Comparison of ENCODE assay signal across 1 cellular context in the genomic region with DNA sequence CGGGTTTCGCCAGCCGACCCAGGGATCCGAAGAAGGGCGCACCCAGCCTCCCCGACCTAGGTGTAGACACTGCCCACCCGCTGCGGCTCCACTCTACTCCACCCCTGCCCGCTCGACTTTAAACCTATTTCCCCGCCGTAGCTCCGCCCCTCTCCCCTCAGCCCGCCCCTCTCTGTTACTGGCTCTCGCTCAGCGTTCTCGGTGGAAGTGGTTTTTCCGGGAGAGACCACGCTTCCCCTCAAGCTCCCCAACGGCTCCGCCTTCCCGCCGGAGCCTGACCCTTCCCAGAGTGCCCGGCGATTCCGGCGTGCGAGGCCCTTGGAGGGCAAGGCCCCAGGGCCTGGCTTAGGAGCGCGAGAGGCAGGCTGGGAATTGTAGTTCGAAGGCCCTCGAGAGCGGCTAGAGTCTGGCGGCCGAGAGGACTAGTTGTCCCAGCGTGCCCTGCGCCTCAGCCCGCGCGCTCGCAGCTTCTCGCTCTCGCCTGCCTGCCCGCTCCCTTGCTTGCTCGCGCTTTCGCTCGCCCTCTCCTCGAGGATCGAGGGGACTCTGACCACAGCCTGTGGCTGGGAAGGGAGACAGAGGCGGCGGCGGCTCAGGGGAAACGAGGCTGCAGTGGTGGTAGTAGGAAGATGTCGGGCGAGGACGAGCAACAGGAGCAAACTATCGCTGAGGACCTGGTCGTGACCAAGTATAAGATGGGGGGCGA.
TF ChIP-seq lines count a peak whose summit lies in the region.

PA2G4 (plus strand) TSS at position 451 of the 706 bp plus-strand sequence; CDS start at position 630, 179 bp downstream.

TF ChIP-seq in HepG2, 621 proteins besides CTCF, POLR2A, EP300 and RAD21 (continued from another document and continues in another):
- TF ChIP-seq, protein P1, sequence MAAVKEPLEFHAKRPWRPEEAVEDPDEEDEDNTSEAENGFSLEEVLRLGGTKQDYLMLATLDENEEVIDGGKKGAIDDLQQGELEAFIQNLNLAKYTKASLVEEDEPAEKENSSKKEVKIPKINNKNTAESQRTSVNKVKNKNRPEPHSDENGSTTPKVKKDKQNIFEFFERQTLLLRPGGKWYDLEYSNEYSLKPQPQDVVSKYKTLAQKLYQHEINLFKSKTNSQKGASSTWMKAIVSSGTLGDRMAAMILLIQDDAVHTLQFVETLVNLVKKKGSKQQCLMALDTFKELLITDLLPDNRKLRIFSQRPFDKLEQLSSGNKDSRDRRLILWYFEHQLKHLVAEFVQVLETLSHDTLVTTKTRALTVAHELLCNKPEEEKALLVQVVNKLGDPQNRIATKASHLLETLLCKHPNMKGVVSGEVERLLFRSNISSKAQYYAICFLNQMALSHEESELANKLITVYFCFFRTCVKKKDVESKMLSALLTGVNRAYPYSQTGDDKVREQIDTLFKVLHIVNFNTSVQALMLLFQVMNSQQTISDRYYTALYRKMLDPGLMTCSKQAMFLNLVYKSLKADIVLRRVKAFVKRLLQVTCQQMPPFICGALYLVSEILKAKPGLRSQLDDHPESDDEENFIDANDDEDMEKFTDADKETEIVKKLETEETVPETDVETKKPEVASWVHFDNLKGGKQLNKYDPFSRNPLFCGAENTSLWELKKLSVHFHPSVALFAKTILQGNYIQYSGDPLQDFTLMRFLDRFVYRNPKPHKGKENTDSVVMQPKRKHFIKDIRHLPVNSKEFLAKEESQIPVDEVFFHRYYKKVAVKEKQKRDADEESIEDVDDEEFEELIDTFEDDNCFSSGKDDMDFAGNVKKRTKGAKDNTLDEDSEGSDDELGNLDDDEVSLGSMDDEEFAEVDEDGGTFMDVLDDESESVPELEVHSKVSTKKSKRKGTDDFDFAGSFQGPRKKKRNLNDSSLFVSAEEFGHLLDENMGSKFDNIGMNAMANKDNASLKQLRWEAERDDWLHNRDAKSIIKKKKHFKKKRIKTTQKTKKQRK (IDR thresholded peaks at IDR 0.05; ENCODE audit: low read length) = no peak
- TF ChIP-seq GTF2F1 (IDR thresholded peaks at IDR 0.05; ENCODE audit: low read length) (no peak), ZNF839 (CRISPR knock-in tag; IDR thresholded peaks at IDR 0.05; ENCODE audit: borderline replicate concordance) (no peak), ZNF234 (CRISPR knock-in tag; conservative IDR thresholded peaks at IDR 0.05) (no peak), HNF4G (IDR thresholded peaks at IDR 0.05; ENCODE audit: borderline replicate concordance, low read depth, low read length) (no peak; the same call in 1 of the 2 replicates), HNF4G (CRISPR knock-in tag; IDR thresholded peaks at IDR 0.05; ENCODE audit: borderline replicate concordance, low read depth) (no peak), ZNF20 (CRISPR knock-in tag; IDR thresholded peaks at IDR 0.05) (no peak), RCOR2 (CRISPR knock-in tag; IDR thresholded peaks at IDR 0.05) (no peak), ZNF878 (CRISPR knock-in tag; IDR thresholded peaks at IDR 0.05) (peak; percentile 98), ETV6 (CRISPR knock-in tag; conservative IDR thresholded peaks at IDR 0.05) (peak; percentile 73; the same call in 1 of the 2 replicates), KLF12 (CRISPR knock-in tag; IDR thresholded peaks at IDR 0.05; ENCODE audit: borderline replicate concordance) (no peak; the same call in 1 of the 2 replicates), PLRG1 (conservative IDR thresholded peaks at IDR 0.05) (no peak), AKAP8 (CRISPR knock-in tag; IDR thresholded peaks at IDR 0.05) (peak; percentile 76; the same call in 1 of the 2 replicates), REXO4 (CRISPR knock-in tag; IDR thresholded peaks at IDR 0.05; ENCODE audit: borderline replicate concordance) (no peak), HMG20A (CRISPR knock-in tag; IDR thresholded peaks at IDR 0.05; ENCODE audit: borderline replicate concordance) (no peak; the same call in 1 of the 2 replicates), KAT8 (CRISPR knock-in tag; IDR thresholded peaks at IDR 0.05) (peak; percentile 90), ZBTB26 (CRISPR knock-in tag; IDR thresholded peaks at IDR 0.05; ENCODE audit: borderline replicate concordance) (peak; percentile 61), ZNF598 (CRISPR knock-in tag; IDR thresholded peaks at IDR 0.05; ENCODE audit: borderline replicate concordance) (peak; percentile 82; the same call in 1 of the 2 replicates), PRPF4 (IDR thresholded peaks at IDR 0.05; ENCODE audit: low read depth, low read length, poor library complexity, severe bottlenecking) (no peak), FOXO1 (CRISPR knock-in tag; IDR thresholded peaks at IDR 0.05) (no peak), KDM4B (CRISPR knock-in tag; IDR thresholded peaks at IDR 0.05) (peak; percentile 90), ATAD3A (CRISPR knock-in tag; IDR thresholded peaks at IDR 0.05) (no peak), MIXL1 (CRISPR knock-in tag; IDR thresholded peaks at IDR 0.05) (0 out of 2 replicates have a peak, but pooled peaks have one; percentile 62), ONECUT2 (CRISPR knock-in tag; IDR thresholded peaks at IDR 0.05) (no peak), ZNF138 (CRISPR knock-in tag; IDR thresholded peaks at IDR 0.05; ENCODE audit: low read depth) (peak; percentile 87; the same call in 1 of the 2 replicates), FOXK2 (IDR thresholded peaks at IDR 0.05) (peak; percentile 34; the same call in 1 of the 2 replicates), ZHX2 (IDR thresholded peaks at IDR 0.05; ENCODE audit: low read depth) (peak; percentile 76; the same call in 1 of the 2 replicates), ZHX2 (CRISPR knock-in tag; IDR thresholded peaks at IDR 0.05; ENCODE audit: borderline replicate concordance) (0 out of 2 replicates have a peak, but pooled peaks have one; percentile 1), CBX5 (CRISPR knock-in tag; IDR thresholded peaks at IDR 0.05; ENCODE audit: borderline replicate concordance) (no peak)
- TF ChIP-seq, protein P2, sequence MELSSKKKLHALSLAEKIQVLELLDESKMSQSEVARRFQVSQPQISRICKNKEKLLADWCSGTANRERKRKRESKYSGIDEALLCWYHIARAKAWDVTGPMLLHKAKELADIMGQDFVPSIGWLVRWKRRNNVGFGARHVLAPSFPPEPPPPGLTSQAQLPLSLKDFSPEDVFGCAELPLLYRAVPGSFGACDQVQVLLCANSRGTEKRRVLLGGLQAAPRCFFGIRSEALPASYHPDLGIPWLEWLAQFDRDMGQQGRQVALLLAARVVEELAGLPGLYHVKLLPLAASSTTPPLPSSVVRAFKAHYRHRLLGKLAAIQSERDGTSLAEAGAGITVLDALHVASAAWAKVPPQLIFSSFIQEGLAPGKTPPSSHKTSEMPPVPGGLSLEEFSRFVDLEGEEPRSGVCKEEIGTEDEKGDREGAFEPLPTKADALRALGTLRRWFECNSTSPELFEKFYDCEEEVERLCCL (CRISPR knock-in tag; IDR thresholded peaks at IDR 0.05; ENCODE audit: borderline replicate concordance) = peak; percentile 73; the same call in 1 of the 2 replicates
- TF ChIP-seq, protein P3, sequence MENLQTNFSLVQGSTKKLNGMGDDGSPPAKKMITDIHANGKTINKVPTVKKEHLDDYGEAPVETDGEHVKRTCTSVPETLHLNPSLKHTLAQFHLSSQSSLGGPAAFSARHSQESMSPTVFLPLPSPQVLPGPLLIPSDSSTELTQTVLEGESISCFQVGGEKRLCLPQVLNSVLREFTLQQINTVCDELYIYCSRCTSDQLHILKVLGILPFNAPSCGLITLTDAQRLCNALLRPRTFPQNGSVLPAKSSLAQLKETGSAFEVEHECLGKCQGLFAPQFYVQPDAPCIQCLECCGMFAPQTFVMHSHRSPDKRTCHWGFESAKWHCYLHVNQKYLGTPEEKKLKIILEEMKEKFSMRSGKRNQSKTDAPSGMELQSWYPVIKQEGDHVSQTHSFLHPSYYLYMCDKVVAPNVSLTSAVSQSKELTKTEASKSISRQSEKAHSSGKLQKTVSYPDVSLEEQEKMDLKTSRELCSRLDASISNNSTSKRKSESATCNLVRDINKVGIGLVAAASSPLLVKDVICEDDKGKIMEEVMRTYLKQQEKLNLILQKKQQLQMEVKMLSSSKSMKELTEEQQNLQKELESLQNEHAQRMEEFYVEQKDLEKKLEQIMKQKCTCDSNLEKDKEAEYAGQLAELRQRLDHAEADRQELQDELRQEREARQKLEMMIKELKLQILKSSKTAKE (CRISPR knock-in tag; IDR thresholded peaks at IDR 0.05; ENCODE audit: borderline replicate concordance) = peak; percentile 60
- TF ChIP-seq, protein P4, sequence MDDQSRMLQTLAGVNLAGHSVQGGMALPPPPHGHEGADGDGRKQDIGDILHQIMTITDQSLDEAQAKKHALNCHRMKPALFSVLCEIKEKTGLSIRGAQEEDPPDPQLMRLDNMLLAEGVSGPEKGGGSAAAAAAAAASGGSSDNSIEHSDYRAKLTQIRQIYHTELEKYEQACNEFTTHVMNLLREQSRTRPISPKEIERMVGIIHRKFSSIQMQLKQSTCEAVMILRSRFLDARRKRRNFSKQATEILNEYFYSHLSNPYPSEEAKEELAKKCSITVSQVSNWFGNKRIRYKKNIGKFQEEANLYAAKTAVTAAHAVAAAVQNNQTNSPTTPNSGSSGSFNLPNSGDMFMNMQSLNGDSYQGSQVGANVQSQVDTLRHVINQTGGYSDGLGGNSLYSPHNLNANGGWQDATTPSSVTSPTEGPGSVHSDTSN (CRISPR knock-in tag; IDR thresholded peaks at IDR 0.05; ENCODE audit: borderline replicate concordance) = 0 out of 2 replicates have a peak, but pooled peaks have one; percentile 63
- TF ChIP-seq, protein P5, sequence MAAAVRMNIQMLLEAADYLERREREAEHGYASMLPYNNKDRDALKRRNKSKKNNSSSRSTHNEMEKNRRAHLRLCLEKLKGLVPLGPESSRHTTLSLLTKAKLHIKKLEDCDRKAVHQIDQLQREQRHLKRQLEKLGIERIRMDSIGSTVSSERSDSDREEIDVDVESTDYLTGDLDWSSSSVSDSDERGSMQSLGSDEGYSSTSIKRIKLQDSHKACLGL (CRISPR knock-in tag; IDR thresholded peaks at IDR 0.05) = peak; percentile 57; the same call in 1 of the 2 replicates
- TF ChIP-seq, protein P6, sequence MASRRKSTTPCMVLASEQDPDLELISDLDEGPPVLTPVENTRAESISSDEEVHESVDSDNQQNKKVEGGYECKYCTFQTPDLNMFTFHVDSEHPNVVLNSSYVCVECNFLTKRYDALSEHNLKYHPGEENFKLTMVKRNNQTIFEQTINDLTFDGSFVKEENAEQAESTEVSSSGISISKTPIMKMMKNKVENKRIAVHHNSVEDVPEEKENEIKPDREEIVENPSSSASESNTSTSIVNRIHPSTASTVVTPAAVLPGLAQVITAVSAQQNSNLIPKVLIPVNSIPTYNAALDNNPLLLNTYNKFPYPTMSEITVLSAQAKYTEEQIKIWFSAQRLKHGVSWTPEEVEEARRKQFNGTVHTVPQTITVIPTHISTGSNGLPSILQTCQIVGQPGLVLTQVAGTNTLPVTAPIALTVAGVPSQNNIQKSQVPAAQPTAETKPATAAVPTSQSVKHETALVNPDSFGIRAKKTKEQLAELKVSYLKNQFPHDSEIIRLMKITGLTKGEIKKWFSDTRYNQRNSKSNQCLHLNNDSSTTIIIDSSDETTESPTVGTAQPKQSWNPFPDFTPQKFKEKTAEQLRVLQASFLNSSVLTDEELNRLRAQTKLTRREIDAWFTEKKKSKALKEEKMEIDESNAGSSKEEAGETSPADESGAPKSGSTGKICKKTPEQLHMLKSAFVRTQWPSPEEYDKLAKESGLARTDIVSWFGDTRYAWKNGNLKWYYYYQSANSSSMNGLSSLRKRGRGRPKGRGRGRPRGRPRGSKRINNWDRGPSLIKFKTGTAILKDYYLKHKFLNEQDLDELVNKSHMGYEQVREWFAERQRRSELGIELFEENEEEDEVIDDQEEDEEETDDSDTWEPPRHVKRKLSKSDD (CRISPR knock-in tag; IDR thresholded peaks at IDR 0.05; ENCODE audit: low read depth) = 0 out of 2 replicates have a peak, but pooled peaks have one; percentile 28
- TF ChIP-seq, protein P7, sequence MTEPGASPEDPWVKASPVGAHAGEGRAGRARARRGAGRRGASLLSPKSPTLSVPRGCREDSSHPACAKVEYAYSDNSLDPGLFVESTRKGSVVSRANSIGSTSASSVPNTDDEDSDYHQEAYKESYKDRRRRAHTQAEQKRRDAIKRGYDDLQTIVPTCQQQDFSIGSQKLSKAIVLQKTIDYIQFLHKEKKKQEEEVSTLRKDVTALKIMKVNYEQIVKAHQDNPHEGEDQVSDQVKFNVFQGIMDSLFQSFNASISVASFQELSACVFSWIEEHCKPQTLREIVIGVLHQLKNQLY (CRISPR knock-in tag; IDR thresholded peaks at IDR 0.05) = peak; percentile 36; the same call in 1 of the 2 replicates
